9 cellular contexts compared by ENCODE assay signal in genomic region chr2:161307676-161308075, GRCh38. TPM values are rescaled to one million over a fixed set of nuclear protein-coding genes. Genes with fewer than 3 reads are reported as not detected.
A peak's percentile ranks its signal among the peaks of the same experiment; 100 is the strongest.
DNase-seq lines count a peak whose midpoint lies in the region; ATAC-seq, FAIRE-seq and TF ChIP-seq lines count a peak whose summit lies in the region.
"Had no signal": no experiment of that assay in that cellular context is flagged by ENCODE, and none has a peak within 500 bp of the region (broad histone marks: within the 10 kb centered on the region; RNA-seq: fewer than 3 reads in every experiment).

No MANE protein-coding gene starts in this region.

- H3K9me3 ChIP-seq in DND-41 (ENCODE audit: insufficient read depth, low read length, severe bottlenecking) (peaks cover 7% of the 10 kb centered on the region), PC-3 (ENCODE audit: low read length) (no peaks in the 10 kb centered on the region), endothelial cell of umbilical vein (replicated peaks; ENCODE audit: control insufficient read depth, insufficient read depth, low read length) (no peaks in the 10 kb centered on the region), parathyroid adenoma (ENCODE audit: control insufficient read depth, low read length) (no peaks in the 10 kb centered on the region)

- H3K4me3 ChIP-seq in DND-41 (ENCODE audit: low read depth in 1 of 2, low read length in 2 of 2) (peak overlapping the region; percentile 79 to 84), PC-3 (ENCODE audit: low read length) (peak overlapping the region; percentile 84), endothelial cell of umbilical vein (replicated peaks in 1 of 3; ENCODE audit: insufficient read depth in 1 of 3, low read depth in 1 of 3, low read length in 3 of 3) (peak overlapping the region; percentile 58 to 90 (median 77)), parathyroid adenoma (ENCODE audit: low read depth, low read length) (peak overlapping the region; percentile 84)

- H3K27ac ChIP-seq in DND-41 (ENCODE audit: low read length) = peak overlapping the region; percentile 92
- peak overlapping the region; percentile 83 for H3K27ac ChIP-seq in PC-3 (ENCODE audit: low read length)
- H3K27ac ChIP-seq in endothelial cell of umbilical vein (ENCODE audit: insufficient read depth, low read depth, low read length) = peak overlapping the region; percentile 79
- peak overlapping the region; percentile 55 for H3K27ac ChIP-seq in parathyroid adenoma

- BruUV-seq in PC-3 (replicated peaks; lab: Mats Ljungman, UMichigan) (TSS peak; percentile 85), endothelial cell of umbilical vein (replicated peaks; lab: Mats Ljungman, UMichigan) (TSS peak; percentile 88)

- dilution Hi-C loops in endothelial cell of umbilical vein (cut with MboI; ENCODE audit: extremely low pct_ligation_motif_present, low sequenced_read_pairs) = no loop called here

- no peaks in the 10 kb centered on the region for H3K9me2 ChIP-seq in PC-3 (replicated peaks; ENCODE audit: low read length)

- H3K9ac ChIP-seq in DND-41 (ENCODE audit: low read depth, low read length) = peak overlapping the region; percentile 69
- peak overlapping the region; percentile 91 for H3K9ac ChIP-seq in PC-3 (ENCODE audit: low read length)
- H3K9ac ChIP-seq in endothelial cell of umbilical vein (replicated peaks; ENCODE audit: extremely low read depth, insufficient read depth, low read length) = peak overlapping the region; percentile 97
- H3K9ac ChIP-seq in parathyroid adenoma = peak overlapping the region; percentile 38

- intact Hi-C loops in PC-3 (cut with micrococcal nuclease) = loop anchor here (2.0 kb wide), 1 partner anchor 107 kb away; no protein-coding TSS in a partner anchor
- intact Hi-C loops in endothelial cell of umbilical vein (cut with micrococcal nuclease) = no loop called here

- ATAC-seq in DND-41 (ENCODE audit: insufficient read depth, low read depth) (no peak), PC-3 (no peak), HG03469 (IDR thresholded peaks at IDR 0.05; ENCODE audit: unreplicated experiment) (no peak)

- H3K4me2 ChIP-seq in DND-41 (ENCODE audit: insufficient read depth, low read length) (peak overlapping the region; percentile 74), PC-3 (ENCODE audit: low read length) (peak overlapping the region; percentile 91), endothelial cell of umbilical vein (ENCODE audit: insufficient read depth, low read length) (peak overlapping the region; percentile 96), parathyroid adenoma (ENCODE audit: low read length) (peak overlapping the region; percentile 85)

- H3K4me1 ChIP-seq in DND-41 (ENCODE audit: insufficient read depth, low read length) (peaks cover 39% of the 10 kb centered on the region), PC-3 (ENCODE audit: insufficient read depth, low read length) (peaks cover 11% of the 10 kb centered on the region), endothelial cell of umbilical vein (ENCODE audit: control insufficient read depth, extremely low read depth, insufficient read depth, low read length) (peaks cover 18% of the 10 kb centered on the region), parathyroid adenoma (peaks cover 5% of the 10 kb centered on the region)

- TF ChIP-seq CTCF in DND-41 (IDR thresholded peaks at IDR 0.05; ENCODE audit: borderline replicate concordance, extremely low read depth, low read length, poor library complexity, severe bottlenecking) (no peak), PC-3 (conservative IDR thresholded peaks at IDR 0.05; ENCODE audit: low read depth, low read length) (no peak), endothelial cell of umbilical vein (IDR thresholded peaks at IDR 0.05; ENCODE audit: extremely low read depth in 1 of 2, insufficient read depth in 1 of 2, low read depth in 1 of 2, low read length in 2 of 2) (no peak), parathyroid adenoma (IDR thresholded peaks at IDR 0.05) (no peak)

- peaks cover 57% of the 10 kb centered on the region for H3K79me2 ChIP-seq in DND-41 (ENCODE audit: insufficient read depth, low read length)
- peaks cover 56% of the 10 kb centered on the region for H3K79me2 ChIP-seq in PC-3 (ENCODE audit: low read length)
- peaks cover 46% of the 10 kb centered on the region for H3K79me2 ChIP-seq in endothelial cell of umbilical vein (ENCODE audit: control insufficient read depth, insufficient read depth, low read length)
- no peaks in the 10 kb centered on the region for H3K79me2 ChIP-seq in parathyroid adenoma

- H3F3A ChIP-seq in PC-3 (ENCODE audit: low read length, unreplicated experiment) = no peaks in the 10 kb centered on the region

- DNase-seq in DND-41 (no peak), PC-3 (peak; percentile 19), endothelial cell of umbilical vein (ENCODE audit: low read depth, low spot score) (peak; percentile 28), nucleus accumbens (lab: John Stamatoyannopoulos, UW) (no peak), D341Med (ENCODE audit: low spot score) (no peak), urothelium cell line (ENCODE audit: low spot score) (no peak)

- H3K27me3 ChIP-seq in DND-41 (ENCODE audit: insufficient read depth, low read length, poor library complexity) (no peaks in the 10 kb centered on the region), PC-3 (ENCODE audit: low read length) (no peaks in the 10 kb centered on the region), endothelial cell of umbilical vein (ENCODE audit: control insufficient read depth in 2 of 2, insufficient read depth in 2 of 2, low read length in 2 of 2) (peaks cover 0 to 6% of the 10 kb centered on the region in 2 experiments), parathyroid adenoma (ENCODE audit: control insufficient read depth, insufficient read depth, low read length) (no peaks in the 10 kb centered on the region)

- CTCF ChIA-PET in PC-3 (lab: Charles Lee) = no interaction called here
- CTCF ChIA-PET in endothelial cell of umbilical vein (lab: Charles Lee) = interaction anchor here (0.7 to 1.0 kb wide), 4 partner anchors 9 to 107 kb away, joined by 3 to 5 read pairs (median 3); no protein-coding TSS in a partner anchor

- H4K20me1 ChIP-seq in DND-41 (ENCODE audit: insufficient read depth, low read length) = peaks cover 9% of the 10 kb centered on the region; the same call in 1 of the 2 replicates
- peaks cover 37% of the 10 kb centered on the region for H4K20me1 ChIP-seq in PC-3 (ENCODE audit: low read length)
- H4K20me1 ChIP-seq in endothelial cell of umbilical vein (replicated peaks; ENCODE audit: control insufficient read depth, extremely low read depth, insufficient read depth, low read length) = peaks cover 5% of the 10 kb centered on the region

- no peaks in the 10 kb centered on the region for H3K9me1 ChIP-seq in endothelial cell of umbilical vein (replicated peaks; ENCODE audit: control insufficient read depth, extremely low read depth, insufficient read depth, low read length)

- FAIRE-seq in endothelial cell of umbilical vein (lab: Jason Lieb, UNC) (peak; percentile 52), urothelium cell line (lab: Jason Lieb, UNC) (no peak)
- FAIRE-seq: endometrium had no signal

- H3K36me3 ChIP-seq in DND-41 (ENCODE audit: insufficient read depth, low read length) = peaks cover under 1% of the 10 kb centered on the region; the same call in 1 of the 2 replicates
- H3K36me3 ChIP-seq in PC-3 (ENCODE audit: low read depth, low read length) = 0 out of 2 replicates have a peak, but pooled peaks cover 4% of the 10 kb centered on the region
- H3K36me3 ChIP-seq in endothelial cell of umbilical vein (ENCODE audit: control insufficient read depth in 2 of 2, extremely low read depth in 1 of 2, insufficient read depth in 2 of 2, low read length in 2 of 2) = no peaks in the 10 kb centered on the region
- H3K36me3 ChIP-seq in parathyroid adenoma (ENCODE audit: control insufficient read depth, insufficient read depth, low read length) = no peaks in the 10 kb centered on the region

- H2AFZ ChIP-seq in DND-41 (ENCODE audit: low read depth, low read length) = peak overlapping the region; percentile 92
- peak overlapping the region; percentile 93 for H2AFZ ChIP-seq in PC-3 (ENCODE audit: low read length)
- H2AFZ ChIP-seq in endothelial cell of umbilical vein (ENCODE audit: low read depth, low read length) = peak overlapping the region; percentile 67
- peak overlapping the region; percentile 80 for H2AFZ ChIP-seq in parathyroid adenoma

- POLR2A ChIA-PET in PC-3 (lab: Charles Lee; ENCODE audit: unreplicated experiment) = interaction anchor here (0.6 to 0.7 kb wide), 4 partner anchors 12 to 128 kb away, joined by 3 to 4 read pairs (median 4); no protein-coding TSS in a partner anchor
- POLR2A ChIA-PET in endothelial cell of umbilical vein (lab: Charles Lee) = interaction anchor here (0.8 to 1.0 kb wide), 2 partner anchors 21 to 28 kb away, joined by 3 read pairs; no protein-coding TSS in a partner anchor

- no peak for TF ChIP-seq POLR2A in endothelial cell of umbilical vein (IDR thresholded peaks at IDR 0.05; ENCODE audit: low read depth, low read length)

TF ChIP-seq in endothelial cell of umbilical vein, 7 proteins besides CTCF, POLR2A, EP300 and RAD21:
- TF ChIP-seq GATA2 (IDR thresholded peaks at IDR 0.05; ENCODE audit: insufficient read depth, insufficient read length, low read depth, low read length) = no peak

RNA-seq across cellular contexts. Expression of gene PSMD14, which starts 0.5 kb away (rescaled TPM):
- total RNA-seq in PC-3 (2014; rRNA removed) = 136 and 151 TPM in 2 replicates
- total RNA-seq in endothelial cell of umbilical vein = 83.6 and 85.4 TPM in 2 replicates
- 36.4 and 47.6 TPM in 2 replicates for polyA plus RNA-seq in endothelial cell of umbilical vein
- 61.7 and 77.1 TPM in 2 replicates for polyA plus RNA-seq in endothelial cell of umbilical vein (2011; cell fraction: cytosol; rRNA removed)
- polyA plus RNA-seq in endothelial cell of umbilical vein (2011; cell fraction: nucleus; rRNA removed) = 37.5 and 64.5 TPM in 2 replicates
- 98.4 and 159 TPM in 2 replicates for polyA plus RNA-seq in endothelial cell of umbilical vein (2012)
- polyA minus RNA-seq in endothelial cell of umbilical vein = 36.4 and 37.2 TPM in 2 replicates
- 30.4 TPM for polyA minus RNA-seq in endothelial cell of umbilical vein (2011; cell fraction: cytosol; rRNA and poly(A)+ RNA removed)
- polyA minus RNA-seq in endothelial cell of umbilical vein (2011; cell fraction: nucleus; rRNA and poly(A)+ RNA removed) = 63.8 and 93.6 TPM in 2 replicates

Comparison
In these comparisons a context has a peak if more than half of its experiments do, and no peak if none do; other contexts are left out.
1. DNase-seq: peak in PC-3 (single experiment) and endothelial cell of umbilical vein (single experiment); none in DND-41 (single experiment), nucleus accumbens (0 of 56), D341Med (single experiment) and urothelium cell line (single experiment).
2. H3K9ac ChIP-seq: peak in every context shown above with its lines; median percentile 97 in endothelial cell of umbilical vein; 91 in PC-3; 69 in DND-41; 38 in parathyroid adenoma.
3. Peak in every context shown above with its lines, with median percentiles within 50 percentile points of each other: H2AFZ ChIP-seq, H3K27ac ChIP-seq, H3K4me2 ChIP-seq and H3K4me3 ChIP-seq.